8 cellular contexts compared by ENCODE assay signal in the genomic region with DNA sequence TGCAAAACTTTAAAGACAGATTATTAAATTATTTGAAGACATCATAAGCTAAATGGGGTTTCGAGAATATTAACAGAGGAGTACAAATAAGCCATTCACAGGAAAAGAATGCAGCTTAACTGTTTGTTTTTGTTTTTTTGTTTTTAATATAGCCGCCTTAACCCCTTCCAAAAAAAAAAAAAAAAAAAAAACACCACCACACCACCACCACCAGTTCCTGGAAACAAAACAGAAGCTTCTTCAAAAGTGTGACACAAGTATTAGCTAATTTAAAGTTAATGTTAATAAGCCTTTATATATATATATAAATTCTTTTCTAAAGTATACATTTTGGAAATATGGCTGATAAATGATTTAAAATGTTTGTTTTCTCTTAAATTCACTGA. TPM values are rescaled to one million over a fixed set of nuclear protein-coding genes. Genes with fewer than 3 reads are reported as not detected.
A peak's percentile ranks its signal among the peaks of the same experiment; 100 is the strongest.
DNase-seq lines count a peak whose midpoint lies in the region; ATAC-seq lines count a peak whose summit lies in the region.

No MANE protein-coding gene starts in this region.

- peak overlapping the region; percentile 90 for H3K4me3 ChIP-seq in CD4-positive, CD25-positive, alpha-beta regulatory T cell (ENCODE audit: low read depth, low read length)
- peak overlapping the region; percentile 69 for H3K4me3 ChIP-seq in NT2/D1 (ENCODE audit: insufficient read length, low read depth)
- peak overlapping the region; percentile 73 for H3K4me3 ChIP-seq in ectodermal cell (ENCODE audit: insufficient read depth, low read depth, low read length)
- H3K4me3 ChIP-seq in neuron (ENCODE audit: low read length), result peak overlapping the region; percentile 98

- no peaks in the 10 kb centered on the region for H3K36me3 ChIP-seq in CD4-positive, CD25-positive, alpha-beta regulatory T cell (ENCODE audit: control insufficient read depth, insufficient read depth, low read length)
- H3K36me3 ChIP-seq in NT2/D1 (ENCODE audit: insufficient read depth, insufficient read length, low read length) (peaks cover 11% of the 10 kb centered on the region), ectodermal cell (ENCODE audit: control insufficient read depth, insufficient read depth, low read length) (no peaks in the 10 kb centered on the region), neuron (ENCODE audit: insufficient read depth, low read length) (peaks cover 12% of the 10 kb centered on the region)

- H3K9me3 ChIP-seq in CD4-positive, CD25-positive, alpha-beta regulatory T cell (ENCODE audit: control insufficient read depth in 2 of 2, low read length in 2 of 2), result no peaks in the 10 kb centered on the region
- H3K9me3 ChIP-seq in NT2/D1 (ENCODE audit: insufficient read depth, low read length), result 0 out of 2 replicates have a peak, but pooled peaks cover 9% of the 10 kb centered on the region
- H3K9me3 ChIP-seq in ectodermal cell (ENCODE audit: control insufficient read depth, low read length), result no peaks in the 10 kb centered on the region
- no peaks in the 10 kb centered on the region for H3K9me3 ChIP-seq in neuron (ENCODE audit: low read length)

- H3K27ac Mint-ChIP-seq in CD4-positive, CD25-positive, alpha-beta regulatory T cell, result peak overlapping the region; percentile 83 to 94 (median 89)

- peaks cover 0 to 1% (median 0%) of the 10 kb centered on the region in 7 donors for H3K9me3 Mint-ChIP-seq in CD4-positive, CD25-positive, alpha-beta regulatory T cell

- WGBS in ectodermal cell, 2 experiments, result 17 to 50% methylated on average over 1 of the region's 2 CpGs

- peak overlapping the region; percentile 85 for H3K9ac ChIP-seq in NT2/D1 (ENCODE audit: insufficient read length, low read depth)

- H3K27me3 Mint-ChIP-seq in CD4-positive, CD25-positive, alpha-beta regulatory T cell, result peaks cover 8% of the 10 kb centered on the region

- H3K4me1 ChIP-seq in CD4-positive, CD25-positive, alpha-beta regulatory T cell (ENCODE audit: control insufficient read depth, insufficient read depth, low read length, poor library complexity, severe bottlenecking), result peaks cover 33% of the 10 kb centered on the region
- H3K4me1 ChIP-seq in NT2/D1 (ENCODE audit: insufficient read depth, insufficient read length) (peaks cover 2% of the 10 kb centered on the region), ectodermal cell (ENCODE audit: control insufficient read depth, insufficient read depth, low read length) (no peaks in the 10 kb centered on the region), neuron (ENCODE audit: insufficient read depth, low read length) (peaks cover 31% of the 10 kb centered on the region)

- H3K4me1 Mint-ChIP-seq in CD4-positive, CD25-positive, alpha-beta regulatory T cell, result peaks cover 10 to 33% (median 26%) of the 10 kb centered on the region in 4 donors

- peak overlapping the region; percentile 7 for H3K27ac ChIP-seq in CD4-positive, CD25-positive, alpha-beta regulatory T cell (ENCODE audit: insufficient read depth, low read length, poor library complexity, severe bottlenecking)
- H3K27ac ChIP-seq in ectodermal cell (ENCODE audit: insufficient read depth, low read depth, low read length, poor library complexity, severe bottlenecking), result no peak overlapping the region

- peak in 2 of 3 donors; percentile 0 to 50 for DNase-seq in CD4-positive, CD25-positive, alpha-beta regulatory T cell
- DNase-seq in NT2/D1 (ENCODE audit: low read depth, low spot score) (no peak), KG1 (lab: John Stamatoyannopoulos, UW) (no peak), SHP77 (lab: John Stamatoyannopoulos, UW) (no peak)
- DNase-seq in NK-92 treated with Interleukin-12 subunit alpha and Interleukin-12 subunit beta, amount 100 ng/mL, for 24 hours (lab: John Stamatoyannopoulos, UW), result no peak

- H3K36me3 Mint-ChIP-seq in CD4-positive, CD25-positive, alpha-beta regulatory T cell, result no peaks in the 10 kb centered on the region

- no peaks in the 10 kb centered on the region for H3K27me3 ChIP-seq in CD4-positive, CD25-positive, alpha-beta regulatory T cell (ENCODE audit: control insufficient read depth, insufficient read depth, low read length)
- H3K27me3 ChIP-seq in NT2/D1 (ENCODE audit: insufficient read depth, insufficient read length), result no peaks in the 10 kb centered on the region
- H3K27me3 ChIP-seq in ectodermal cell (ENCODE audit: control insufficient read depth, insufficient read depth, low read length, poor library complexity, severe bottlenecking), result no peaks in the 10 kb centered on the region
- no peaks in the 10 kb centered on the region for H3K27me3 ChIP-seq in neuron (ENCODE audit: insufficient read depth, low read length)

- peak overlapping the region; percentile 91 to 99 (median 94) for H3K4me3 Mint-ChIP-seq in CD4-positive, CD25-positive, alpha-beta regulatory T cell

- H2AFZ ChIP-seq in neuron (ENCODE audit: low read depth, low read length), result peak overlapping the region; percentile 34

- no peak for ATAC-seq in CD4-positive, CD25-positive, alpha-beta regulatory T cell (ENCODE audit: low read depth in 2 of 2)
- ATAC-seq in GM19023 (IDR thresholded peaks at IDR 0.05; ENCODE audit: unreplicated experiment), result no peak

RNA-seq across cellular contexts. Expression of a gene that starts 1.3 kb away (rescaled TPM):
- total RNA-seq in CD4-positive, CD25-positive, alpha-beta regulatory T cell, result 24.0 TPM
- 1 to 10 TPM; 2.6 to 7.3 (median 3.9) TPM for polyA plus RNA-seq in CD4-positive, CD25-positive, alpha-beta regulatory T cell
- 31.3 TPM for polyA plus RNA-seq in ectodermal cell (2013, experiment 1 of 4)
- polyA plus RNA-seq in ectodermal cell (2013, experiment 2 of 4), result 27.3 TPM
- polyA plus RNA-seq in ectodermal cell (2013, experiment 3 of 4), result 23.7 TPM
- polyA plus RNA-seq in ectodermal cell (2013, experiment 4 of 4), result 24.5 TPM

Comparison
In these comparisons a context has a peak if more than half of its experiments do, and no peak if none do; other contexts are left out.
1. DNase-seq: peak in CD4-positive, CD25-positive, alpha-beta regulatory T cell (2 of 3); none in NT2/D1 (single experiment), KG1 (single experiment), NK-92 treated with Interleukin-12 subunit alpha and Interleukin-12 subunit beta, amount 100 ng/mL, for 24 hours (single experiment) and SHP77 (0 of 2).
2. Peak in every context shown above with its lines, with median percentiles within 50 percentile points of each other: H3K4me3 ChIP-seq.